1 cellular context compared by ENCODE assay signal in genomic region chr7:73427902-73428696, GRCh38.
TF ChIP-seq lines count a peak whose summit lies in the region.

No MANE protein-coding gene starts in this region.

TF ChIP-seq in HepG2, 621 proteins besides CTCF, POLR2A, EP300 and RAD21 (continued from another document):
- TF ChIP-seq ZNF646 (CRISPR knock-in tag; IDR thresholded peaks at IDR 0.05) (peak; percentile 95), ZNF329 (CRISPR knock-in tag; IDR thresholded peaks at IDR 0.05; ENCODE audit: low read depth) (no peak), PLRG1 (conservative IDR thresholded peaks at IDR 0.05) (no peak), NBN (conservative IDR thresholded peaks at IDR 0.05) (0 out of 2 replicates have a peak, but pooled peaks have one; percentile 34), BCLAF1 (IDR thresholded peaks at IDR 0.05) (no peak), RNF219 (CRISPR knock-in tag; IDR thresholded peaks at IDR 0.05) (no peak), FOXP1 (IDR thresholded peaks at IDR 0.05) (0 out of 2 replicates have a peak, but pooled peaks have one; percentile 17), FOXP1 (CRISPR knock-in tag; IDR thresholded peaks at IDR 0.05) (no peak), ZNF496 (CRISPR knock-in tag; IDR thresholded peaks at IDR 0.05; ENCODE audit: insufficient replicate concordance) (no peak)
